9 cellular contexts compared by ENCODE assay signal in genomic region chr3:46098319-46098761, GRCh38.
DNase-seq lines count a peak whose midpoint lies in the region; ATAC-seq and TF ChIP-seq lines count a peak whose summit lies in the region.
"Had no signal": no experiment of that assay in that cellular context is flagged by ENCODE, and none has a peak within 500 bp of the region (broad histone marks: within the 10 kb centered on the region; RNA-seq: fewer than 3 reads in every experiment).

No MANE protein-coding gene starts in this region.

- H3K79me2 ChIP-seq in SU-DHL-6 (ENCODE audit: insufficient read depth, low read length), result no peaks in the 10 kb centered on the region

- no peak for DNase-seq in D341Med (ENCODE audit: low spot score)
- no peak for DNase-seq in DMS153 treated with DMSO at 0.1 percent for 48 hours (lab: John Stamatoyannopoulos, UW; ENCODE audit: unreplicated experiment)
- DNase-seq in COR-L47 (lab: John Stamatoyannopoulos, UW), result no peak

- H2AFZ ChIP-seq in SU-DHL-6 (ENCODE audit: low read depth, low read length, severe bottlenecking), result peak overlapping the region; percentile 3

- H3K4me2 ChIP-seq in SU-DHL-6 (ENCODE audit: low read depth, low read length, poor library complexity, severe bottlenecking), result peak overlapping the region; percentile 21

- H3K27me3 ChIP-seq in SU-DHL-6 (ENCODE audit: low read length), result no peaks in the 10 kb centered on the region
- no peaks in the 10 kb centered on the region for H3K27me3 ChIP-seq in duodenal mucosa (ENCODE audit: control insufficient read depth in 1 of 2, insufficient read depth in 2 of 2, low read length in 2 of 2)

- no peaks in the 10 kb centered on the region for H4K20me1 ChIP-seq in SU-DHL-6 (ENCODE audit: low read depth, low read length)

- no peaks in the 10 kb centered on the region for H3K9me2 ChIP-seq in SU-DHL-6 (replicated peaks; ENCODE audit: insufficient read depth, low read length)

- no peaks in the 10 kb centered on the region for H3F3A ChIP-seq in SU-DHL-6 (ENCODE audit: insufficient read depth)

- H3K4me3 ChIP-seq in SU-DHL-6 (ENCODE audit: insufficient read depth, low read length, poor library complexity, severe bottlenecking), result no peak overlapping the region
- no peak overlapping the region for H3K4me3 ChIP-seq in duodenal mucosa (ENCODE audit: low read depth in 1 of 2, low read length in 2 of 2)
- H3K4me3 ChIP-seq in skin epidermis, result no peak overlapping the region
- H3K4me3 ChIP-seq: SK-N-MC had no signal

- H3K36me3 ChIP-seq in SU-DHL-6 (ENCODE audit: low read length), result no peaks in the 10 kb centered on the region
- H3K36me3 ChIP-seq in duodenal mucosa (ENCODE audit: control insufficient read depth in 1 of 2, insufficient read depth in 2 of 2, low read length in 2 of 2), result no peaks in the 10 kb centered on the region

- H3K9ac ChIP-seq in SU-DHL-6 (ENCODE audit: low read length) (no peak overlapping the region), duodenal mucosa (ENCODE audit: low read depth in 1 of 2, low read length in 2 of 2) (peak overlapping the region in 1 of 2 donors; percentile 22)

- no peaks in the 10 kb centered on the region for H3K9me3 ChIP-seq in SU-DHL-6 (ENCODE audit: insufficient read depth, low read length)
- no peaks in the 10 kb centered on the region for H3K9me3 ChIP-seq in duodenal mucosa (ENCODE audit: control insufficient read depth in 1 of 2, low read length in 2 of 2)

- TF ChIP-seq CTCF in SU-DHL-6 (IDR thresholded peaks at IDR 0.05; ENCODE audit: insufficient read depth, low read length, poor library complexity, severe bottlenecking), result no peak

- H3K4me1 ChIP-seq in duodenal mucosa (ENCODE audit: control insufficient read depth in 1 of 2, insufficient read depth in 2 of 2, low read length in 2 of 2), result peaks cover 21 to 24% of the 10 kb centered on the region in 2 donors

- no peak overlapping the region for H3K27ac ChIP-seq in SU-DHL-6 (ENCODE audit: low read depth, low read length)
- H3K27ac ChIP-seq in duodenal mucosa (ENCODE audit: low read depth, low read length), result peak overlapping the region; percentile 21
- peak overlapping the region; percentile 24 to 97 (median 87) for H3K27ac ChIP-seq in skin epidermis
- H3K27ac ChIP-seq: SK-N-MC had no signal

- ATAC-seq in GM18517 (IDR thresholded peaks at IDR 0.05; ENCODE audit: unreplicated experiment) (peak; percentile 33), HG02938 (IDR thresholded peaks at IDR 0.05; ENCODE audit: unreplicated experiment) (peak; percentile 44)
